In the genomic region with DNA sequence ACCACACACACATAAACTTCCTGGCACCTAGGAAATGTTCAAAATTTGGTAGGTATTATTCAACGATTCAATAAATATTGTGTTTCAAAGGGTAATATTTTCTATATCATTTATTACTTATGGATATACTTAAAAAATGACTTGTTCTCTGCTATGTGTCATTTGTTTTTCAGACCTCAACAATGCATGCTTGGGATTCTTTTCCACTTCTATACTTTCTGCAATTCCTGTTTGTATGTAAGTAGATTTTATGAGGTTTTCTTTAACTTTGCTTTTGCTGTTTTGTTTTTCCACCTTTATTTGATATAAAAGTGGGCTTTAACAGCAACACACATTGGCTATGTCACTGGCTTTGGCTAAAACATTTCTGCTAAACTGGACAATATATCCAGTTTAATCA, we compare ENCODE assay signal across 11 cellular contexts. TPM values are rescaled to one million over a fixed set of nuclear protein-coding genes. Genes with fewer than 3 reads are reported as not detected.
DNase-seq lines count a peak whose midpoint lies in the region; ATAC-seq, FAIRE-seq and TF ChIP-seq lines count a peak whose summit lies in the region.
"Had no signal": no experiment of that assay in that cellular context is flagged by ENCODE, and none has a peak within 500 bp of the region (broad histone marks: within the 10 kb centered on the region; RNA-seq: fewer than 3 reads in every experiment).

No MANE protein-coding gene starts in this region.

- peak overlapping the region; percentile 43 for H3K4me3 Mint-ChIP-seq in Calu3 (ENCODE audit: low read depth, unreplicated experiment)
- H3K4me3 Mint-ChIP-seq: activated CD4-positive, alpha-beta T cell treated with anti-CD3 and anti-CD28 coated beads, Interleukin-2, amount 10 ng/mL, durations not matched to agents 24 days and 14 days had no signal

- H3K27ac Mint-ChIP-seq in Calu3 (ENCODE audit: unreplicated experiment): no peak overlapping the region

- H3K79me2 ChIP-seq in OCI-LY7 (ENCODE audit: insufficient read depth, low read depth, low read length): peaks cover 85% of the 10 kb centered on the region
- peaks cover 90% of the 10 kb centered on the region for H3K79me2 ChIP-seq in endothelial cell of umbilical vein (ENCODE audit: control insufficient read depth, insufficient read depth, low read length)
- H3K79me2 ChIP-seq in osteoblast (ENCODE audit: insufficient read depth, low read length): peaks cover 96% of the 10 kb centered on the region

- H3K4me1 Mint-ChIP-seq in Calu3 (ENCODE audit: low read depth, unreplicated experiment): peaks cover 39% of the 10 kb centered on the region

- peak overlapping the region; percentile 94 for H3K9ac ChIP-seq in endothelial cell of umbilical vein (replicated peaks; ENCODE audit: extremely low read depth, insufficient read depth, low read length)

- H3K27ac ChIP-seq in OCI-LY7 (ENCODE audit: low read depth, low read length, poor library complexity, severe bottlenecking) (no peak overlapping the region), endothelial cell of umbilical vein (ENCODE audit: insufficient read depth, low read depth, low read length) (peak overlapping the region; percentile 72), osteoblast (ENCODE audit: low read depth, low read length) (peak overlapping the region; percentile 64)

- H3K4me3 ChIP-seq in OCI-LY7 (ENCODE audit: low read depth, low read length, poor library complexity, severe bottlenecking) (peak overlapping the region; percentile 23), endothelial cell of umbilical vein (replicated peaks in 1 of 3; ENCODE audit: insufficient read depth in 1 of 3, low read depth in 1 of 3, low read length in 3 of 3) (peak overlapping the region in 2 of 3 experiments; percentile 93 to 97), osteoblast (ENCODE audit: insufficient read depth, low read length) (peak overlapping the region; percentile 44)

- CTCF ChIA-PET in Calu3 (lab: Charles Lee): no interaction called here
- CTCF ChIA-PET in OCI-LY7 (lab: Charles Lee; ENCODE audit: unreplicated experiment): no interaction called here
- CTCF ChIA-PET in endothelial cell of umbilical vein (lab: Charles Lee): interaction anchor here (1.5 kb wide), 1 partner anchor 43 kb away, joined by 3 read pairs; no protein-coding TSS in a partner anchor

- H4K20me1 ChIP-seq in OCI-LY7 (ENCODE audit: insufficient read depth, low read length) (peaks cover 36% of the 10 kb centered on the region), endothelial cell of umbilical vein (replicated peaks; ENCODE audit: control insufficient read depth, extremely low read depth, insufficient read depth, low read length) (peaks cover 12% of the 10 kb centered on the region), osteoblast (ENCODE audit: insufficient read depth, low read length) (peaks cover 50% of the 10 kb centered on the region)

- H3K36me3 ChIP-seq in OCI-LY7 (ENCODE audit: insufficient read depth, low read length): no peaks in the 10 kb centered on the region
- H3K36me3 ChIP-seq in endothelial cell of umbilical vein (ENCODE audit: control insufficient read depth in 2 of 2, extremely low read depth in 1 of 2, insufficient read depth in 2 of 2, low read length in 2 of 2): no peaks in the 10 kb centered on the region
- H3K36me3 ChIP-seq in osteoblast (ENCODE audit: insufficient read depth, low read length): no peaks in the 10 kb centered on the region

- H3K4me2 ChIP-seq in OCI-LY7 (ENCODE audit: low read length) (peak overlapping the region; percentile 93), endothelial cell of umbilical vein (ENCODE audit: insufficient read depth, low read length) (peak overlapping the region; percentile 98), osteoblast (ENCODE audit: insufficient read depth, low read length) (peak overlapping the region; percentile 93)

- no peaks in the 10 kb centered on the region for H3K9me3 Mint-ChIP-seq in Calu3 (ENCODE audit: low read depth, unreplicated experiment)
- H3K9me3 Mint-ChIP-seq: activated CD4-positive, alpha-beta T cell treated with anti-CD3 and anti-CD28 coated beads, Interleukin-2, amount 10 ng/mL, durations not matched to agents 24 days and 14 days had no signal

- dilution Hi-C loops in endothelial cell of umbilical vein (cut with MboI; ENCODE audit: extremely low pct_ligation_motif_present, low sequenced_read_pairs): no loop called here

- no peaks in the 10 kb centered on the region for H3K9me3 ChIP-seq in OCI-LY7 (ENCODE audit: low read length)
- H3K9me3 ChIP-seq in endothelial cell of umbilical vein (replicated peaks; ENCODE audit: control insufficient read depth, insufficient read depth, low read length): no peaks in the 10 kb centered on the region
- H3K9me3 ChIP-seq in osteoblast (ENCODE audit: low read depth, low read length): no peaks in the 10 kb centered on the region
- H3K9me3 ChIP-seq: Caco-2 had no signal

- no peaks in the 10 kb centered on the region for H3K9me1 ChIP-seq in endothelial cell of umbilical vein (replicated peaks; ENCODE audit: control insufficient read depth, extremely low read depth, insufficient read depth, low read length)

- intact Hi-C loops in Calu3 (cut with micrococcal nuclease; ENCODE audit: unreplicated experiment) (loop anchor here (2.0 to 10.0 kb wide), 4 partner anchors 17 to 143 kb away; no protein-coding TSS in a partner anchor), OCI-LY7 (cut with micrococcal nuclease; ENCODE audit: unreplicated experiment) (no loop called here), endothelial cell of umbilical vein (cut with micrococcal nuclease) (loop anchor here (10.0 kb wide), 1 partner anchor 77 kb away; no protein-coding TSS in a partner anchor)

- DNase-seq in Calu3 (no peak), OCI-LY7 (ENCODE audit: low spot score) (no peak), endothelial cell of umbilical vein (ENCODE audit: low read depth, low spot score) (peak; percentile 59), osteoblast (ENCODE audit: insufficient read length, low spot score, missing footprints) (no peak), SHP77 (lab: John Stamatoyannopoulos, UW) (no peak)
- DNase-seq in activated naive CD4-positive, alpha-beta T cell treated with Interleukin-2 at 50 U/mL for 16 hours: no peak
- DNase-seq: activated CD4-positive, alpha-beta T cell treated with anti-CD3 and anti-CD28 coated beads, Interleukin-2, amount 10 ng/mL, durations not matched to agents 24 days and 14 days; Caco-2; NCI-H1930 had no signal

- no peak for TF ChIP-seq CTCF in Calu3 (IDR thresholded peaks at IDR 0.05; ENCODE audit: unreplicated experiment)
- no peak for TF ChIP-seq CTCF in OCI-LY7 (conservative IDR thresholded peaks at IDR 0.05; ENCODE audit: low read length)
- TF ChIP-seq CTCF in endothelial cell of umbilical vein (IDR thresholded peaks at IDR 0.05; ENCODE audit: extremely low read depth in 1 of 2, insufficient read depth in 1 of 2, low read depth in 1 of 2, low read length in 2 of 2): no peak
- TF ChIP-seq CTCF in osteoblast (IDR thresholded peaks at IDR 0.05; ENCODE audit: extremely low read depth, low read depth, low read length): no peak

- H3K27me3 ChIP-seq in endothelial cell of umbilical vein (ENCODE audit: control insufficient read depth in 2 of 2, insufficient read depth in 2 of 2, low read length in 2 of 2) (no peaks in the 10 kb centered on the region), osteoblast (ENCODE audit: insufficient read depth, low read length) (no peaks in the 10 kb centered on the region)

- ATAC-seq in GM21367 (IDR thresholded peaks at IDR 0.05; ENCODE audit: unreplicated experiment) (no peak), HG03159 (IDR thresholded peaks at IDR 0.05; ENCODE audit: unreplicated experiment) (no peak)

- peaks cover 46% of the 10 kb centered on the region for H3K4me1 ChIP-seq in OCI-LY7 (ENCODE audit: insufficient read depth, low read length, poor library complexity, severe bottlenecking)
- peaks cover 44% of the 10 kb centered on the region for H3K4me1 ChIP-seq in endothelial cell of umbilical vein (ENCODE audit: control insufficient read depth, extremely low read depth, insufficient read depth, low read length)
- peaks cover 53% of the 10 kb centered on the region for H3K4me1 ChIP-seq in osteoblast (ENCODE audit: insufficient read depth, low read length)

- H2AFZ ChIP-seq in OCI-LY7 (ENCODE audit: low read length) (no peak overlapping the region), endothelial cell of umbilical vein (ENCODE audit: low read depth, low read length) (no peak overlapping the region), osteoblast (ENCODE audit: low read length) (no peak overlapping the region)

- H3K36me3 Mint-ChIP-seq in Calu3 (ENCODE audit: insufficient read depth, unreplicated experiment): peaks cover 50% of the 10 kb centered on the region

- no peaks in the 10 kb centered on the region for H3K27me3 Mint-ChIP-seq in Calu3 (ENCODE audit: unreplicated experiment)
- H3K27me3 Mint-ChIP-seq: activated CD4-positive, alpha-beta T cell treated with anti-CD3 and anti-CD28 coated beads, Interleukin-2, amount 10 ng/mL, durations not matched to agents 24 days and 14 days had no signal

- no peak for TF ChIP-seq POLR2A in endothelial cell of umbilical vein (IDR thresholded peaks at IDR 0.05; ENCODE audit: low read depth, low read length)

- H3K9me2 ChIP-seq in OCI-LY7 (ENCODE audit: insufficient read depth, low read length): no peaks in the 10 kb centered on the region

- POLR2A ChIA-PET in OCI-LY7 (lab: Charles Lee) (interaction anchor here (5.3 kb wide), 1 partner anchor 8 kb away, joined by 37 read pairs; no protein-coding TSS in a partner anchor), endothelial cell of umbilical vein (lab: Charles Lee) (no interaction called here)

- BruUV-seq in Calu3 (replicated peaks; lab: Mats Ljungman, UMichigan) (TSS peak; percentile 3), OCI-LY7 (replicated peaks; lab: Mats Ljungman, UMichigan) (TSS peak; percentile 13), endothelial cell of umbilical vein (replicated peaks; lab: Mats Ljungman, UMichigan) (no TSS peak)

- no peak for FAIRE-seq in endothelial cell of umbilical vein (lab: Jason Lieb, UNC)

RNA-seq across cellular contexts. Expression of a gene that starts 3.5 kb away (rescaled TPM):
- 86.7 and 133 TPM in 2 replicates for total RNA-seq in Calu3 (2022)
- total RNA-seq in OCI-LY7 (2014; rRNA removed; shearing (Covaris generic)): 57.6 and 64.7 TPM in 2 replicates
- total RNA-seq in OCI-LY7 (2022): 69.7 and 85.4 TPM in 2 replicates
- 222 and 225 TPM in 2 replicates for total RNA-seq in endothelial cell of umbilical vein
- 40.0 and 49.6 TPM in 2 replicates for polyA plus RNA-seq in endothelial cell of umbilical vein
- 51.3 and 54.3 TPM in 2 replicates for polyA plus RNA-seq in endothelial cell of umbilical vein (2011; cell fraction: cytosol; rRNA removed)
- 201 and 269 TPM in 2 replicates for polyA plus RNA-seq in endothelial cell of umbilical vein (2011; cell fraction: nucleus; rRNA removed)
- 102 and 130 TPM in 2 replicates for polyA plus RNA-seq in endothelial cell of umbilical vein (2012)
- polyA minus RNA-seq in endothelial cell of umbilical vein: 255 and 256 TPM in 2 replicates
- polyA minus RNA-seq in endothelial cell of umbilical vein (2011; cell fraction: cytosol; rRNA and poly(A)+ RNA removed): 34.8 TPM
- 470 and 485 TPM in 2 replicates for polyA minus RNA-seq in endothelial cell of umbilical vein (2011; cell fraction: nucleus; rRNA and poly(A)+ RNA removed)
- 90.5 and 102 TPM in 2 replicates for total RNA-seq in osteoblast

RNA-seq across cellular contexts. Expression of a gene that starts 4.3 kb away (rescaled TPM):
- total RNA-seq in Calu3 (2022): 52.0 and 67.3 TPM in 2 replicates
- total RNA-seq in OCI-LY7 (2014; rRNA removed; shearing (Covaris generic)): 13.4 and 18.1 TPM in 2 replicates
- 26.2 and 28.7 TPM in 2 replicates for total RNA-seq in OCI-LY7 (2022)
- 25.7 and 29.4 TPM in 2 replicates for total RNA-seq in endothelial cell of umbilical vein
- 14.6 and 15.8 TPM in 2 replicates for polyA plus RNA-seq in endothelial cell of umbilical vein
- polyA plus RNA-seq in endothelial cell of umbilical vein (2011; cell fraction: cytosol; rRNA removed): 18.1 TPM in 2 replicates
- polyA plus RNA-seq in endothelial cell of umbilical vein (2011; cell fraction: nucleus; rRNA removed): 36.7 and 37.2 TPM in 2 replicates
- polyA plus RNA-seq in endothelial cell of umbilical vein (2012): 26.2 and 33.2 TPM in 2 replicates
- 19.6 and 22.1 TPM in 2 replicates for polyA minus RNA-seq in endothelial cell of umbilical vein
- 13.3 TPM for polyA minus RNA-seq in endothelial cell of umbilical vein (2011; cell fraction: cytosol; rRNA and poly(A)+ RNA removed)
- polyA minus RNA-seq in endothelial cell of umbilical vein (2011; cell fraction: nucleus; rRNA and poly(A)+ RNA removed): 51.3 and 60.5 TPM in 2 replicates
- total RNA-seq in osteoblast: 42.7 and 63.9 TPM in 2 replicates

Comparison
In these comparisons a context has a peak if more than half of its experiments do, and no peak if none do; other contexts are left out.
1. H3K4me3 ChIP-seq: peak in every context shown above with its lines; median percentile 95 in endothelial cell of umbilical vein; 44 in osteoblast; 23 in OCI-LY7.